3 cellular contexts compared by ENCODE assay signal in the genomic region with DNA sequence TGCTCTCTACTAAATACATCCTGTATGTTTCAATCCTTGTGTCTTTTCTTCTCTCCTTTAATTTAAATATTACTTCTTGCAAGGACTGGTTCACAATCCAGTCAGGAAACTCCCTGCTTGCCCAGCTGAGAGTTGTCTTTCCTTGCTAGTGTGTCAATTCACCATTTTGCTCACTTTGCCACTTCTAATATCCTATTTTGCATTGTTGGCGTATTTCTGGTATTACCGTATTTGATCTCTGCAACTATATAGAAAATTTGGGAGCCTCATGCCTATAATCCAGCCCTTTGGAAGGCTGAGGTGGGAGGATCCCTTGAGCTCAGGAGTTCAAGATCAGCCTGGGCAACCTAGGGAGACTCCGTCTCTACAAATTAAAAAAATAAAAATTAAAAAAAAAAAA.
TF ChIP-seq lines count a peak whose summit lies in the region.

No MANE protein-coding gene starts in this region.

TF ChIP-seq in HepG2, 621 proteins besides CTCF, POLR2A, EP300 and RAD21 (continues in another document):
- no peak for TF ChIP-seq ZNF672 (CRISPR knock-in tag; IDR thresholded peaks at IDR 0.05)
- TF ChIP-seq ARID2 (CRISPR knock-in tag; IDR thresholded peaks at IDR 0.05; ENCODE audit: borderline replicate concordance): no peak
- peak; percentile 40 to 59; a peak in 2 of 4 replicates for TF ChIP-seq MAFK (conservative IDR thresholded peaks at IDR 0.05 in 1 of 2, IDR thresholded peaks at IDR 0.05 in 1 of 2; ENCODE audit: low read length in 2 of 2)
- TF ChIP-seq, protein P1, sequence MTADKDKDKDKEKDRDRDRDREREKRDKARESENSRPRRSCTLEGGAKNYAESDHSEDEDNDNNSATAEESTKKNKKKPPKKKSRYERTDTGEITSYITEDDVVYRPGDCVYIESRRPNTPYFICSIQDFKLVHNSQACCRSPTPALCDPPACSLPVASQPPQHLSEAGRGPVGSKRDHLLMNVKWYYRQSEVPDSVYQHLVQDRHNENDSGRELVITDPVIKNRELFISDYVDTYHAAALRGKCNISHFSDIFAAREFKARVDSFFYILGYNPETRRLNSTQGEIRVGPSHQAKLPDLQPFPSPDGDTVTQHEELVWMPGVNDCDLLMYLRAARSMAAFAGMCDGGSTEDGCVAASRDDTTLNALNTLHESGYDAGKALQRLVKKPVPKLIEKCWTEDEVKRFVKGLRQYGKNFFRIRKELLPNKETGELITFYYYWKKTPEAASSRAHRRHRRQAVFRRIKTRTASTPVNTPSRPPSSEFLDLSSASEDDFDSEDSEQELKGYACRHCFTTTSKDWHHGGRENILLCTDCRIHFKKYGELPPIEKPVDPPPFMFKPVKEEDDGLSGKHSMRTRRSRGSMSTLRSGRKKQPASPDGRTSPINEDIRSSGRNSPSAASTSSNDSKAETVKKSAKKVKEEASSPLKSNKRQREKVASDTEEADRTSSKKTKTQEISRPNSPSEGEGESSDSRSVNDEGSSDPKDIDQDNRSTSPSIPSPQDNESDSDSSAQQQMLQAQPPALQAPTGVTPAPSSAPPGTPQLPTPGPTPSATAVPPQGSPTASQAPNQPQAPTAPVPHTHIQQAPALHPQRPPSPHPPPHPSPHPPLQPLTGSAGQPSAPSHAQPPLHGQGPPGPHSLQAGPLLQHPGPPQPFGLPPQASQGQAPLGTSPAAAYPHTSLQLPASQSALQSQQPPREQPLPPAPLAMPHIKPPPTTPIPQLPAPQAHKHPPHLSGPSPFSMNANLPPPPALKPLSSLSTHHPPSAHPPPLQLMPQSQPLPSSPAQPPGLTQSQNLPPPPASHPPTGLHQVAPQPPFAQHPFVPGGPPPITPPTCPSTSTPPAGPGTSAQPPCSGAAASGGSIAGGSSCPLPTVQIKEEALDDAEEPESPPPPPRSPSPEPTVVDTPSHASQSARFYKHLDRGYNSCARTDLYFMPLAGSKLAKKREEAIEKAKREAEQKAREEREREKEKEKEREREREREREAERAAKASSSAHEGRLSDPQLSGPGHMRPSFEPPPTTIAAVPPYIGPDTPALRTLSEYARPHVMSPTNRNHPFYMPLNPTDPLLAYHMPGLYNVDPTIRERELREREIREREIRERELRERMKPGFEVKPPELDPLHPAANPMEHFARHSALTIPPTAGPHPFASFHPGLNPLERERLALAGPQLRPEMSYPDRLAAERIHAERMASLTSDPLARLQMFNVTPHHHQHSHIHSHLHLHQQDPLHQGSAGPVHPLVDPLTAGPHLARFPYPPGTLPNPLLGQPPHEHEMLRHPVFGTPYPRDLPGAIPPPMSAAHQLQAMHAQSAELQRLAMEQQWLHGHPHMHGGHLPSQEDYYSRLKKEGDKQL (CRISPR knock-in tag; IDR thresholded peaks at IDR 0.05; ENCODE audit: low read depth): no peak
- no peak for TF ChIP-seq NCOR1 (IDR thresholded peaks at IDR 0.05; ENCODE audit: borderline replicate concordance, low read length)
- TF ChIP-seq BCL6 (CRISPR knock-in tag; IDR thresholded peaks at IDR 0.05): no peak
- TF ChIP-seq ZNF644 (CRISPR knock-in tag; IDR thresholded peaks at IDR 0.05; ENCODE audit: low read depth): no peak
- no peak for TF ChIP-seq RFX1 (IDR thresholded peaks at IDR 0.05)
- TF ChIP-seq MAFF (IDR thresholded peaks at IDR 0.05; ENCODE audit: low read depth, low read length): peak; percentile 21; the same call in 1 of the 2 replicates
- TF ChIP-seq, protein P2, sequence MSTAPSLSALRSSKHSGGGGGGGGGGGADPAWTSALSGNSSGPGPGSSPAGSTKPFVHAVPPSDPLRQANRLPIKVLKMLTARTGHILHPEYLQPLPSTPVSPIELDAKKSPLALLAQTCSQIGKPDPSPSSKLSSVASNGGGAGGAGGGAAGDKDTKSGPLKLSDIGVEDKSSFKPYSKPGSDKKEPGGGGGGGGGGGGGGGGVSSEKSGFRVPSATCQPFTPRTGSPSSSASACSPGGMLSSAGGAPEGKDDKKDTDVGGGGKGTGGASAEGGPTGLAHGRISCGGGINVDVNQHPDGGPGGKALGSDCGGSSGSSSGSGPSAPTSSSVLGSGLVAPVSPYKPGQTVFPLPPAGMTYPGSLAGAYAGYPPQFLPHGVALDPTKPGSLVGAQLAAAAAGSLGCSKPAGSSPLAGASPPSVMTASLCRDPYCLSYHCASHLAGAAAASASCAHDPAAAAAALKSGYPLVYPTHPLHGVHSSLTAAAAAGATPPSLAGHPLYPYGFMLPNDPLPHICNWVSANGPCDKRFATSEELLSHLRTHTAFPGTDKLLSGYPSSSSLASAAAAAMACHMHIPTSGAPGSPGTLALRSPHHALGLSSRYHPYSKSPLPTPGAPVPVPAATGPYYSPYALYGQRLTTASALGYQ (CRISPR knock-in tag; IDR thresholded peaks at IDR 0.05): no peak
- no peak for TF ChIP-seq MEIS2 (CRISPR knock-in tag; IDR thresholded peaks at IDR 0.05)

TF ChIP-seq in IMR-90, 13 proteins besides CTCF, POLR2A, EP300 and RAD21:
- TF ChIP-seq MAFK (IDR thresholded peaks at IDR 0.05; ENCODE audit: low read depth, low read length): peak; percentile 56
- TF ChIP-seq MXI1 (IDR thresholded peaks at IDR 0.05; ENCODE audit: borderline replicate concordance, low read depth, low read length): no peak
TF ChIP-seq in IMR-90: peak in this region for 1.

TF ChIP-seq in K562, 482 proteins besides CTCF, POLR2A, EP300 and RAD21:
- TF ChIP-seq ILK (tag; IDR thresholded peaks at IDR 0.05; ENCODE audit: borderline replicate concordance, low read depth) (no peak), ZNF316 (IDR thresholded peaks at IDR 0.05) (peak; percentile 55), HLTF (IDR thresholded peaks at IDR 0.05) (no peak), ZNF217 (CRISPR knock-in tag; IDR thresholded peaks at IDR 0.05) (no peak)
